In the genomic region with DNA sequence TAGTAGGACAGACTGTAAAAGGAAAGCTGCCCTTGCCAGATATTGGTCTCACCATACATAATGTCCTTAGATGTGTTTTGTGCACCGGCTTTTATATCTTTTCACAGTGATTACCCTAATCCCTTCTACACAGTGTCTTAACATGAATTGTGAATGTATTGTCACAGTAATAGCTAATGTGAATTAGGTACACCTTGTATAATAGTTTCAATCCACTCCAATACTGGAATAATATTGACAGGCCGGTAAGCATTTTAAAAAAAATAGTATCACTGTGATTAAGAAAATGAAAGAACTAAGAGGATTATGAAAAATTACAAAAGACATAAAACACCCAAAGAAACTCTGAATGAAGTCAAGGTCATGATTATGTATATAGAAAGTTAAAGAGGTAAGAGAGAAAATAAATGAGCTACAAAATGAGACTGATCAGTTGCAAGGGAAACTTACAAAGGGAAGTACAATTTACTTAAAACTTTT, we compare ENCODE assay signal across 27 cellular contexts.
"Had no signal": no experiment of that assay in that cellular context is flagged by ENCODE, and none has a peak within 500 bp of the region (broad histone marks: within the 10 kb centered on the region; RNA-seq: fewer than 3 reads in every experiment).

No MANE protein-coding gene starts in this region.

- H3K27ac ChIP-seq: stomach, suprapubic skin, testis, thoracic aorta, thyroid gland, tibial artery, tibial nerve, transverse colon, upper lobe of left lung, upper lobe of right lung, uterus, vagina had no signal

- H3K4me3 ChIP-seq: stomach, suprapubic skin, testis, thoracic aorta, thyroid gland, tibial artery, tibial nerve, transverse colon, upper lobe of left lung, upper lobe of right lung, uterus, vagina had no signal

- DNase-seq: stimulated activated CD4-positive, alpha-beta T cell treated with anti-CD3 and anti-CD28 coated beads, Interleukin-2, amount 100 ng/mL, for 48 hours; stimulated activated CD4-positive, alpha-beta T cell treated with anti-CD3 and anti-CD28 coated beads, Interleukin-4, amount 100 ng/mL, for 1 hour; stimulated activated CD4-positive, alpha-beta T cell treated with anti-CD3 and anti-CD28 coated beads, Interleukin-4, amount 100 ng/mL, for 24 hours; stimulated activated CD4-positive, alpha-beta T cell treated with anti-CD3 and anti-CD28 coated beads, Interleukin-4, amount 100 ng/mL, for 4 hours; stimulated activated CD8-positive, alpha-beta memory T cell treated with anti-CD3 and anti-CD28 coated beads, Interleukin-4, amount 100 ng/mL, for 48 hours; stimulated activated naive B cell treated with anti-CD40 and anti-IgM and Interleukin-4, amounts not matched to agents 10 μg/mL and 1 μg/mL and 100 μg/mL, for 72 hours; stimulated activated naive CD4-positive, alpha-beta T cell; stimulated activated naive CD4-positive, alpha-beta T cell treated with Interleukin-2 at 50 U/mL for 16 hours; stimulated activated naive CD8-positive, alpha-beta T cell treated with anti-CD3 and anti-CD28 coated beads, Interleukin-15, amount 100 ng/mL, for 72 hours; stimulated activated naive CD8-positive, alpha-beta T cell treated with anti-CD3 and anti-CD28 coated beads, Interleukin-15, Interleukin-2, amounts not matched to agents 100 U/mL and 50 U/mL, for 24 hours; stomach; substantia nigra; testis; thyroid gland; tibial artery; transverse colon; trophoblast cell; upper lobe of left lung; upper lobe of right lung; uterus had no signal

- H3K36me3 ChIP-seq: stomach, thyroid gland, tibial nerve, transverse colon, upper lobe of left lung, upper lobe of right lung, uterus, vagina had no signal

- H3K27me3 ChIP-seq: stomach, suprapubic skin, testis, thyroid gland, tibial artery, tibial nerve, transverse colon, upper lobe of left lung, upper lobe of right lung, uterus, vagina had no signal

- FAIRE-seq: urothelium cell line had no signal

- H3K4me1 ChIP-seq: stomach, suprapubic skin, testis, thyroid gland, transverse colon, upper lobe of left lung, upper lobe of right lung, uterus, vagina had no signal

- H3K9me3 ChIP-seq: stomach, suprapubic skin, testis, thoracic aorta, thyroid gland, tibial artery, tibial nerve, transverse colon, upper lobe of left lung, upper lobe of right lung, uterus, vagina had no signal

- ATAC-seq: stimulated activated effector memory CD8-positive, alpha-beta T cell treated with anti-CD3 and anti-CD28 coated beads, Interleukin-12 subunit alpha, Interleukin-12 subunit beta, amount 100 ng/mL, for 72 hours; stimulated activated memory B cell treated with anti-CD40 and anti-IgM and Interleukin-4, amounts not matched to agents 10 μg/mL and 1 μg/mL and 100 μg/mL, for 72 hours; stimulated activated naive B cell treated with anti-CD40 and anti-IgM and Interleukin-4, amounts not matched to agents 10 μg/mL and 1 μg/mL and 100 μg/mL, for 72 hours; stimulated activated naive CD8-positive, alpha-beta T cell treated with anti-CD3 and anti-CD28 coated beads, Interleukin-15, amount 100 ng/mL, for 72 hours; stimulated activated naive CD8-positive, alpha-beta T cell treated with anti-CD3 and anti-CD28 coated beads, Interleukin-15, Interleukin-2, amounts not matched to agents 100 U/mL and 50 U/mL, for 24 hours; upper lobe of right lung had no signal
